ENCODE assay signal across 2 cellular contexts in genomic region chr17:80087346-80088265, GRCh38.
TF ChIP-seq lines count a peak whose summit lies in the region.

No MANE protein-coding gene starts in this region.

TF ChIP-seq in SK-N-SH, 30 proteins besides CTCF, POLR2A, EP300 and RAD21 (continued from another document):
- no peak for TF ChIP-seq MEF2A (IDR thresholded peaks at IDR 0.05; ENCODE audit: borderline replicate concordance, low read depth)
- no peak for TF ChIP-seq REST (IDR thresholded peaks at IDR 0.05; ENCODE audit: low read depth, low read length)
TF ChIP-seq in SK-N-SH: peak in this region for 0.

TF ChIP-seq in SK-N-SH treated with all-trans-retinoic acid at 6 μM for 48 hours, 23 proteins besides CTCF, POLR2A, EP300 and RAD21 (continued from another document):
- TF ChIP-seq, protein P1, sequence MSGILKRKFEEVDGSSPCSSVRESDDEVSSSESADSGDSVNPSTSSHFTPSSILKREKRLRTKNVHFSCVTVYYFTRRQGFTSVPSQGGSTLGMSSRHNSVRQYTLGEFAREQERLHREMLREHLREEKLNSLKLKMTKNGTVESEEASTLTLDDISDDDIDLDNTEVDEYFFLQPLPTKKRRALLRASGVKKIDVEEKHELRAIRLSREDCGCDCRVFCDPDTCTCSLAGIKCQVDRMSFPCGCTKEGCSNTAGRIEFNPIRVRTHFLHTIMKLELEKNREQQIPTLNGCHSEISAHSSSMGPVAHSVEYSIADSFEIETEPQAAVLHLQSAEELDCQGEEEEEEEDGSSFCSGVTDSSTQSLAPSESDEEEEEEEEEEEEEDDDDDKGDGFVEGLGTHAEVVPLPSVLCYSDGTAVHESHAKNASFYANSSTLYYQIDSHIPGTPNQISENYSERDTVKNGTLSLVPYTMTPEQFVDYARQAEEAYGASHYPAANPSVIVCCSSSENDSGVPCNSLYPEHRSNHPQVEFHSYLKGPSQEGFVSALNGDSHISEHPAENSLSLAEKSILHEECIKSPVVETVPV (CRISPR knock-in tag; IDR thresholded peaks at IDR 0.05): no peak
- TF ChIP-seq ISL1 (CRISPR knock-in tag; IDR thresholded peaks at IDR 0.05) (no peak), CSDC2 (CRISPR knock-in tag; IDR thresholded peaks at IDR 0.05) (no peak), TOX (CRISPR knock-in tag; IDR thresholded peaks at IDR 0.05; ENCODE audit: borderline replicate concordance) (no peak)
